In genomic region chr11:110531056-110531756, GRCh38 we compare ENCODE assay signal across 12 cellular contexts.
"Had no signal": no experiment of that assay in that cellular context is flagged by ENCODE, and none has a peak within 500 bp of the region (broad histone marks: within the 10 kb centered on the region; RNA-seq: fewer than 3 reads in every experiment).

No MANE protein-coding gene starts in this region.

- H3K4me1 Mint-ChIP-seq: endodermal cell had no signal

- ATAC-seq: foreskin keratinocyte, heart right ventricle, left ventricle myocardium superior had no signal

- H3K27ac Mint-ChIP-seq: endodermal cell had no signal

- H3K4me3 Mint-ChIP-seq: endodermal cell had no signal

- DNase-seq: activated CD4-positive, alpha-beta T cell treated with anti-CD3 and anti-CD28 coated beads, Interleukin-2, amount 50 U/mL, for 4 hours; activated CD4-positive, CD25-positive, alpha-beta regulatory T cell treated with anti-CD3 and anti-CD28 coated beads, Interleukin-2, amount 50 U/mL, for 72 hours; activated naive CD4-positive, alpha-beta T cell treated with anti-CD3 and anti-CD28 coated beads, Interleukin-2, amount 50 U/mL, for 16 hours; activated T-cell treated with anti-CD3 and anti-CD28 coated beads, Interleukin-2, amount 50 U/mL, for 1 hour; amygdala; brain microvascular endothelial cell; endodermal cell; foreskin keratinocyte; heart right ventricle; left ventricle myocardium superior; mesendoderm; transverse colon had no signal
